ENCODE assay signal across 8 cellular contexts in genomic region chr14:91317381-91318313, GRCh38.
DNase-seq lines count a peak whose midpoint lies in the region; TF ChIP-seq lines count a peak whose summit lies in the region.

No MANE protein-coding gene starts in this region.

- WGBS in mesenchymal stem cell, result 85% methylated on average over 22 of the region's 22 CpGs

- DNase-seq in activated CD4-positive, alpha-beta T cell treated with anti-CD3 and anti-CD28 coated beads for 4 hours, result peak; percentile 65 to 79
- DNase-seq in chondrocyte (ENCODE audit: low spot score) (no peak), posterior vena cava (ENCODE audit: low spot score) (peak; percentile 91), type B pancreatic cell (ENCODE audit: extremely low spot score, unreplicated experiment) (no peak), NCI-H1105 treated with DMSO at 0.1 percent for 48 hours (lab: John Stamatoyannopoulos, UW) (no peak), mesenchymal stem cell (no peak)

- H3K4me2 ChIP-seq in BLaER1 treated with 17β-estradiol and CSF1 and Interleukin-3, amounts not matched to agents 10 nM and 100 nM, result peak overlapping the region; percentile 87 to 97 (median 91)
- no peak overlapping the region for H3K4me2 ChIP-seq in mesenchymal stem cell (ENCODE audit: low read length, poor library complexity, severe bottlenecking)

- no peaks in the 10 kb centered on the region for H3K27me3 Mint-ChIP-seq in chondrocyte (ENCODE audit: low read depth)
- no peaks in the 10 kb centered on the region for H3K27me3 Mint-ChIP-seq in type B pancreatic cell

- H3K27me3 ChIP-seq in BLaER1 treated with 17β-estradiol and CSF1 and Interleukin-3, amounts not matched to agents 10 nM and 100 nM, result no peaks in the 10 kb centered on the region
- peaks cover 0 to 66% of the 10 kb centered on the region in 2 experiments for H3K27me3 ChIP-seq in mesenchymal stem cell (ENCODE audit: control insufficient read depth in 1 of 2, insufficient read depth in 1 of 2, low read length in 2 of 2)

- H2BK12ac ChIP-seq in mesenchymal stem cell (ENCODE audit: low read length in 2 of 2), result no peak overlapping the region

- TF ChIP-seq CTCF in chondrocyte (IDR thresholded peaks at IDR 0.05) (peak; percentile 30), type B pancreatic cell (conservative IDR thresholded peaks at IDR 0.05) (no peak)

- no peak overlapping the region for H4K8ac ChIP-seq in mesenchymal stem cell (ENCODE audit: low read length)

- no peak overlapping the region for H3K23ac ChIP-seq in mesenchymal stem cell (ENCODE audit: low read length in 2 of 2)

- no peaks in the 10 kb centered on the region for H3K36me3 Mint-ChIP-seq in chondrocyte (ENCODE audit: low read depth)
- peaks cover 20% of the 10 kb centered on the region for H3K36me3 Mint-ChIP-seq in type B pancreatic cell

- peaks cover 29 to 86% (median 65%) of the 10 kb centered on the region in 11 experiments for H3K36me3 ChIP-seq in BLaER1 treated with 17β-estradiol and CSF1 and Interleukin-3, amounts not matched to agents 10 nM and 100 nM
- H3K36me3 ChIP-seq in mesenchymal stem cell (ENCODE audit: control insufficient read depth in 1 of 2, insufficient read depth in 2 of 2, low read depth in 1 of 2, low read length in 2 of 2), result peaks cover 0 to 8% of the 10 kb centered on the region in 2 experiments

- H2BK15ac ChIP-seq in mesenchymal stem cell (ENCODE audit: low read depth, poor library complexity, severe bottlenecking), result no peak overlapping the region

- H3K18ac ChIP-seq in mesenchymal stem cell (ENCODE audit: low read depth in 1 of 2, low read length in 2 of 2), result no peak overlapping the region

- peak overlapping the region in 8 of 10 experiments; percentile 1 to 43 (median 18); a peak in 10 of 20 replicates for H3K4me3 ChIP-seq in BLaER1 treated with 17β-estradiol and CSF1 and Interleukin-3, amounts not matched to agents 10 nM and 100 nM
- no peak overlapping the region for H3K4me3 ChIP-seq in mesenchymal stem cell (ENCODE audit: insufficient read depth in 1 of 2, low read depth in 1 of 2, low read length in 2 of 2)

- H4K20me1 ChIP-seq in BLaER1 treated with 17β-estradiol and CSF1 and Interleukin-3, amounts not matched to agents 10 nM and 100 nM, result peaks cover 0 to 13% (median 0%) of the 10 kb centered on the region in 11 experiments; a peak in 2 of 22 replicates

- H3K9me3 ChIP-seq in BLaER1 treated with 17β-estradiol and CSF1 and Interleukin-3, amounts not matched to agents 10 nM and 100 nM (replicated peaks in 1 of 11), result no peaks in the 10 kb centered on the region
- H3K9me3 ChIP-seq in mesenchymal stem cell (ENCODE audit: control insufficient read depth, low read length), result no peaks in the 10 kb centered on the region

- intact Hi-C loops in posterior vena cava (cut with DNase I), result no loop called here

- H3K4ac ChIP-seq in mesenchymal stem cell (ENCODE audit: low read depth in 1 of 2, low read length in 2 of 2), result no peak overlapping the region

- TF ChIP-seq EP300 in Ishikawa (IDR thresholded peaks at IDR 0.05; ENCODE audit: borderline replicate concordance), result peak; percentile 29; the same call in 1 of the 2 replicates

- H3K79me1 ChIP-seq in mesenchymal stem cell (replicated peaks; ENCODE audit: low read length, poor library complexity, severe bottlenecking), result no peaks in the 10 kb centered on the region

- H3K9ac ChIP-seq in BLaER1 treated with 17β-estradiol and CSF1 and Interleukin-3, amounts not matched to agents 10 nM and 100 nM, result peak overlapping the region; percentile 22 to 73 (median 59); a peak in 19 of 22 replicates
- no peak overlapping the region for H3K9ac ChIP-seq in mesenchymal stem cell (ENCODE audit: low read length)

- peak overlapping the region in 1 of 2 experiments; percentile 44 for H3K14ac ChIP-seq in mesenchymal stem cell (ENCODE audit: low read length in 2 of 2)

- H3K27ac Mint-ChIP-seq in chondrocyte (ENCODE audit: unreplicated experiment) (no peak overlapping the region), type B pancreatic cell (no peak overlapping the region)

- H3K4me3 Mint-ChIP-seq in chondrocyte (ENCODE audit: unreplicated experiment) (no peak overlapping the region), type B pancreatic cell (no peak overlapping the region)

- no peak; the same call in 1 of the 2 replicates for TF ChIP-seq RAD21 in Ishikawa (IDR thresholded peaks at IDR 0.05; ENCODE audit: low read depth)

- peaks cover 10% of the 10 kb centered on the region for H3K4me1 Mint-ChIP-seq in chondrocyte (ENCODE audit: low read depth)
- H3K4me1 Mint-ChIP-seq in type B pancreatic cell (ENCODE audit: unreplicated experiment), result no peaks in the 10 kb centered on the region

- no peak overlapping the region for H2AK5ac ChIP-seq in mesenchymal stem cell (ENCODE audit: low read length, severe bottlenecking)

- H2BK5ac ChIP-seq in mesenchymal stem cell (ENCODE audit: low read depth, low read length, poor library complexity, severe bottlenecking), result no peak overlapping the region

- H3K27ac ChIP-seq in BLaER1 treated with 17β-estradiol and CSF1 and Interleukin-3, amounts not matched to agents 10 nM and 100 nM, result peak overlapping the region; percentile 28 to 86 (median 75); a peak in 21 of 22 replicates
- no peak overlapping the region for H3K27ac ChIP-seq in mesenchymal stem cell (ENCODE audit: low read length, poor library complexity, severe bottlenecking)

- H3K4me1 ChIP-seq in BLaER1 treated with 17β-estradiol and CSF1 and Interleukin-3, amounts not matched to agents 10 nM and 100 nM, result peaks cover 31 to 61% (median 51%) of the 10 kb centered on the region in 10 experiments
- peaks cover 4% of the 10 kb centered on the region for H3K4me1 ChIP-seq in mesenchymal stem cell (ENCODE audit: control insufficient read depth, insufficient read depth, low read depth, low read length)

- H2AFZ ChIP-seq in mesenchymal stem cell (ENCODE audit: low read depth, low read length), result no peak overlapping the region

- H2BK120ac ChIP-seq in mesenchymal stem cell (ENCODE audit: low read depth, low read length), result no peak overlapping the region

- H4K91ac ChIP-seq in mesenchymal stem cell (ENCODE audit: low read length), result no peak overlapping the region

- H3K9me3 Mint-ChIP-seq in chondrocyte (ENCODE audit: low read depth), result no peaks in the 10 kb centered on the region
- no peaks in the 10 kb centered on the region for H3K9me3 Mint-ChIP-seq in type B pancreatic cell

TF ChIP-seq in Ishikawa, 13 proteins besides CTCF, POLR2A, EP300 and RAD21:
- TF ChIP-seq ZBTB7A (IDR thresholded peaks at IDR 0.05; ENCODE audit: low read depth) (peak; percentile 96), NFIC (IDR thresholded peaks at IDR 0.05) (peak; percentile 96), YY1 (IDR thresholded peaks at IDR 0.05; ENCODE audit: low read depth) (0 out of 2 replicates have a peak, but pooled peaks have one; percentile 29), EGR1 (IDR thresholded peaks at IDR 0.05) (no peak)

Comparison
In these comparisons a context has a peak if more than half of its experiments do, and no peak if none do; other contexts are left out.
1. H3K4me3 ChIP-seq: peak in BLaER1 treated with 17β-estradiol and CSF1 and Interleukin-3, amounts not matched to agents 10 nM and 100 nM (8 of 10); none in mesenchymal stem cell (0 of 2).
2. DNase-seq: peak in activated CD4-positive, alpha-beta T cell treated with anti-CD3 and anti-CD28 coated beads for 4 hours (2 of 2) and posterior vena cava (single experiment); none in chondrocyte (single experiment), type B pancreatic cell (single experiment), NCI-H1105 treated with DMSO at 0.1 percent for 48 hours (single experiment) and mesenchymal stem cell (single experiment).